10 cellular contexts compared by ENCODE assay signal in genomic region chr20:59560588-59561227, GRCh38. TPM values are rescaled to one million over a fixed set of nuclear protein-coding genes. Genes with fewer than 3 reads are reported as not detected.
DNase-seq lines count a peak whose midpoint lies in the region; ATAC-seq and TF ChIP-seq lines count a peak whose summit lies in the region.
"Had no signal": no experiment of that assay in that cellular context is flagged by ENCODE, and none has a peak within 500 bp of the region (broad histone marks: within the 10 kb centered on the region; RNA-seq: fewer than 3 reads in every experiment).

No MANE protein-coding gene starts in this region.

- no peak overlapping the region for H3K4me3 Mint-ChIP-seq in brain
- no peak overlapping the region for H3K4me3 Mint-ChIP-seq in activated naive CD8-positive, alpha-beta T cell treated with anti-CD3 and anti-CD28 coated beads, Interleukin-2, amount 50 U/mL, for 24 hours
- H3K4me3 Mint-ChIP-seq: central memory CD8-positive, alpha-beta T cell had no signal

- H3K36me3 ChIP-seq in Karpas-422 (ENCODE audit: insufficient read depth, low read length), result no peaks in the 10 kb centered on the region

- peaks cover 0 to 2% (median 0%) of the 10 kb centered on the region in 5 experiments for H3K9me3 Mint-ChIP-seq in brain
- H3K9me3 Mint-ChIP-seq in activated naive CD8-positive, alpha-beta T cell treated with anti-CD3 and anti-CD28 coated beads, Interleukin-2, amount 50 U/mL, for 24 hours, result no peaks in the 10 kb centered on the region
- H3K9me3 Mint-ChIP-seq: central memory CD8-positive, alpha-beta T cell had no signal

- no peak overlapping the region for H3K27ac ChIP-seq in Karpas-422 (ENCODE audit: low read length)

- H3K27me3 Mint-ChIP-seq in brain, result peaks cover 15% of the 10 kb centered on the region
- peaks cover 6% of the 10 kb centered on the region for H3K27me3 Mint-ChIP-seq in activated naive CD8-positive, alpha-beta T cell treated with anti-CD3 and anti-CD28 coated beads, Interleukin-2, amount 50 U/mL, for 24 hours

- no peaks in the 10 kb centered on the region for H3K79me2 ChIP-seq in Karpas-422 (ENCODE audit: low read length)

- H3K9me3 ChIP-seq in Karpas-422 (ENCODE audit: low read length), result no peaks in the 10 kb centered on the region

- H3K4me1 Mint-ChIP-seq in brain, result no peaks in the 10 kb centered on the region
- H3K4me1 Mint-ChIP-seq in activated naive CD8-positive, alpha-beta T cell treated with anti-CD3 and anti-CD28 coated beads, Interleukin-2, amount 50 U/mL, for 24 hours, result no peaks in the 10 kb centered on the region

- no peak overlapping the region for H3K4me3 ChIP-seq in Karpas-422 (ENCODE audit: low read length)

- TF ChIP-seq CTCF in brain (conservative IDR thresholded peaks at IDR 0.05), result peak; percentile 41 to 78

- no peaks in the 10 kb centered on the region for H4K20me1 ChIP-seq in Karpas-422 (ENCODE audit: insufficient read depth, low read depth, low read length)

- no peaks in the 10 kb centered on the region for H3K4me1 ChIP-seq in Karpas-422 (ENCODE audit: low read length)

- H2AFZ ChIP-seq in Karpas-422 (ENCODE audit: low read length), result no peak overlapping the region

- ATAC-seq in activated naive CD8-positive, alpha-beta T cell treated with anti-CD3 and anti-CD28 coated beads, Interleukin-2, amount 50 U/mL, for 24 hours, result no peak

- peak; percentile 54 for DNase-seq in D341Med (ENCODE audit: low spot score)
- DNase-seq in Karpas-422, result peak; percentile 63
- peak; percentile 72 for DNase-seq in mesenteric fat pad (ENCODE audit: low spot score)
- no peak for DNase-seq in pons (ENCODE audit: low spot score)
- no peak for DNase-seq in stimulated activated naive CD4-positive, alpha-beta T cell treated with Interleukin-2 at 50 U/mL for 16 hours (lab: John Stamatoyannopoulos, UW)
- no peak for DNase-seq in activated naive CD8-positive, alpha-beta T cell treated with anti-CD3 and anti-CD28 coated beads, Interleukin-2, amount 50 U/mL, for 24 hours
- no peak for DNase-seq in ecto neural progenitor cell (ENCODE audit: low spot score)

- H3K9me2 ChIP-seq in Karpas-422 (replicated peaks; ENCODE audit: insufficient read depth, low read length), result no peaks in the 10 kb centered on the region

- H3K27me3 ChIP-seq in Karpas-422 (ENCODE audit: low read length), result no peaks in the 10 kb centered on the region

- H3K36me3 Mint-ChIP-seq in brain, result no peaks in the 10 kb centered on the region
- H3K36me3 Mint-ChIP-seq in activated naive CD8-positive, alpha-beta T cell treated with anti-CD3 and anti-CD28 coated beads, Interleukin-2, amount 50 U/mL, for 24 hours (ENCODE audit: low read depth), result no peaks in the 10 kb centered on the region

- H3K9ac ChIP-seq in Karpas-422 (ENCODE audit: low read length), result no peak overlapping the region

- no peak overlapping the region for H3K4me2 ChIP-seq in Karpas-422 (ENCODE audit: low read depth, low read length, poor library complexity, severe bottlenecking)

- H3K27ac Mint-ChIP-seq in brain, result no peak overlapping the region
- H3K27ac Mint-ChIP-seq in activated naive CD8-positive, alpha-beta T cell treated with anti-CD3 and anti-CD28 coated beads, Interleukin-2, amount 50 U/mL, for 24 hours, result no peak overlapping the region

RNA-seq across cellular contexts. Expression of gene PHACTR3, which starts 43.6 kb away (rescaled TPM):
- not detected in 2 replicates for total RNA-seq in Karpas-422 (2014; rRNA removed; shearing (Covaris generic); ENCODE audit: low replicate concordance)
- polyA plus RNA-seq in brain (ENCODE audit: insufficient read depth, low read depth, low replicate concordance), result 28.5 TPM
- 1.8 TPM for total RNA-seq in mesenteric fat pad
- total RNA-seq: HT1080 had no signal

Comparison
In these comparisons a context has a peak if more than half of its experiments do, and no peak if none do; other contexts are left out.
1. DNase-seq: peak in D341Med (single experiment), Karpas-422 (single experiment) and mesenteric fat pad (single experiment); none in pons (single experiment), stimulated activated naive CD4-positive, alpha-beta T cell treated with Interleukin-2 at 50 U/mL for 16 hours (single experiment), activated naive CD8-positive, alpha-beta T cell treated with anti-CD3 and anti-CD28 coated beads, Interleukin-2, amount 50 U/mL, for 24 hours (single experiment) and ecto neural progenitor cell (single experiment).